In genomic region chr19:36417752-36418286, GRCh38 we compare ENCODE assay signal across 8 cellular contexts.
A peak's percentile ranks its signal among the peaks of the same experiment; 100 is the strongest.
DNase-seq lines count a peak whose midpoint lies in the region; ATAC-seq and TF ChIP-seq lines count a peak whose summit lies in the region.

No MANE protein-coding gene starts in this region.

- H3K79me2 ChIP-seq in parathyroid adenoma = no peaks in the 10 kb centered on the region

- peak overlapping the region; percentile 71 for H3K4me3 ChIP-seq in GM12865 (ENCODE audit: low read depth, low read length)
- peak overlapping the region; percentile 48 for H3K4me3 ChIP-seq in RWPE2 (ENCODE audit: severe bottlenecking)
- peak overlapping the region; percentile 83 for H3K4me3 ChIP-seq in parathyroid adenoma (ENCODE audit: low read depth, low read length)

- H2AFZ ChIP-seq in parathyroid adenoma = peak overlapping the region; percentile 62

- no peak for TF ChIP-seq CTCF in GM12865 (IDR thresholded peaks at IDR 0.05; ENCODE audit: insufficient read depth, low read depth, low read length, missing control alignments)
- TF ChIP-seq CTCF in RWPE2 (IDR thresholded peaks at IDR 0.05; ENCODE audit: poor library complexity, severe bottlenecking) = no peak
- no peak for TF ChIP-seq CTCF in parathyroid adenoma (IDR thresholded peaks at IDR 0.05)

- H3K27me3 ChIP-seq in RWPE2 (ENCODE audit: insufficient read depth, poor library complexity, severe bottlenecking) (no peaks in the 10 kb centered on the region), parathyroid adenoma (ENCODE audit: control insufficient read depth, insufficient read depth, low read length) (no peaks in the 10 kb centered on the region)

- peak; percentile 14; the same call in 1 of the 3 replicates for ATAC-seq in RWPE2 (ENCODE audit: low read depth)

- H3K36me3 ChIP-seq in RWPE2 (ENCODE audit: low read depth) (peaks cover 13% of the 10 kb centered on the region; the same call in 1 of the 2 replicates), parathyroid adenoma (ENCODE audit: control insufficient read depth, insufficient read depth, low read length) (no peaks in the 10 kb centered on the region)

- H3K9me3 ChIP-seq in RWPE2 (ENCODE audit: severe bottlenecking) (peaks cover 3% of the 10 kb centered on the region), parathyroid adenoma (ENCODE audit: control insufficient read depth, low read length) (no peaks in the 10 kb centered on the region)

- DNase-seq in GM12865 (ENCODE audit: low read depth) = no peak
- DNase-seq in RWPE2 (ENCODE audit: low spot score) = no peak
- DNase-seq in epithelial cell of prostate (ENCODE audit: low read depth, low spot score) = no peak
- DNase-seq in activated gamma-delta T cell treated with Interleukin-2 at 50 U/mL for 16 hours = no peak
- no peak for DNase-seq in T1000 (lab: John Stamatoyannopoulos, UW)
- DNase-seq in NOMO-1 (lab: John Stamatoyannopoulos, UW; ENCODE audit: unreplicated experiment in 2 of 2) = no peak
- DNase-seq in Kasumi-1 (lab: John Stamatoyannopoulos, UW) = no peak

- H3K4me1 ChIP-seq in RWPE2 (ENCODE audit: insufficient read depth, poor library complexity, severe bottlenecking) = no peaks in the 10 kb centered on the region
- no peaks in the 10 kb centered on the region for H3K4me1 ChIP-seq in parathyroid adenoma

- no peak overlapping the region for H3K9ac ChIP-seq in parathyroid adenoma

- peak overlapping the region; percentile 97 for H3K4me2 ChIP-seq in parathyroid adenoma (ENCODE audit: low read length)

- H3K27ac ChIP-seq in RWPE2 (ENCODE audit: poor library complexity, severe bottlenecking) (peak overlapping the region; percentile 10), epithelial cell of prostate (peak overlapping the region; percentile 52), parathyroid adenoma (no peak overlapping the region)
